ENCODE assay signal across 10 cellular contexts in genomic region chr14:55028476-55028875, GRCh38. TPM values are rescaled to one million over a fixed set of nuclear protein-coding genes. Genes with fewer than 3 reads are reported as not detected.
DNase-seq lines count a peak whose midpoint lies in the region; ATAC-seq, FAIRE-seq and TF ChIP-seq lines count a peak whose summit lies in the region.
"Had no signal": no experiment of that assay in that cellular context is flagged by ENCODE, and none has a peak within 500 bp of the region (broad histone marks: within the 10 kb centered on the region; RNA-seq: fewer than 3 reads in every experiment).

No MANE protein-coding gene starts in this region.

- no peak for FAIRE-seq in H54 (lab: Jason Lieb, UNC)

- peaks cover 25% of the 10 kb centered on the region for H3K4me1 Mint-ChIP-seq in activated T-helper 17 cell treated with anti-CD3 and anti-CD28 coated beads, Interleukin-2, amount 50 U/mL, for 72 hours

- H3K36me3 Mint-ChIP-seq in activated T-helper 17 cell treated with anti-CD3 and anti-CD28 coated beads, Interleukin-2, amount 50 U/mL, for 72 hours (ENCODE audit: low read depth): peaks cover 57% of the 10 kb centered on the region

- H3K9me3 Mint-ChIP-seq in activated T-helper 17 cell treated with anti-CD3 and anti-CD28 coated beads, Interleukin-2, amount 50 U/mL, for 72 hours: no peaks in the 10 kb centered on the region

- H3K9me3 ChIP-seq in right cardiac atrium (ENCODE audit: control insufficient read depth, low read length) (no peaks in the 10 kb centered on the region), iPS-18c (ENCODE audit: control insufficient read depth, insufficient read depth, low read length) (no peaks in the 10 kb centered on the region)

- H3K27ac ChIP-seq in right cardiac atrium (ENCODE audit: low read length): no peak overlapping the region

- DNase-seq in right cardiac atrium (no peak), Right ventricle myocardium superior (no peak), NOMO-1 (lab: John Stamatoyannopoulos, UW; ENCODE audit: unreplicated experiment in 2 of 2) (no peak), H54 (ENCODE audit: insufficient read length, low spot score) (no peak)
- DNase-seq: activated CD4-positive, alpha-beta T cell treated with anti-CD3 and anti-CD28 coated beads for 4 hours; NCI-H1694 had no signal

- H3K4me3 Mint-ChIP-seq in activated T-helper 17 cell treated with anti-CD3 and anti-CD28 coated beads, Interleukin-2, amount 50 U/mL, for 72 hours: peak overlapping the region; percentile 93

- TF ChIP-seq POLR2A in H54 (IDR thresholded peaks at IDR 0.05; ENCODE audit: low read depth, low read length): no peak

- no peaks in the 10 kb centered on the region for H3K27me3 ChIP-seq in right cardiac atrium (ENCODE audit: control insufficient read depth, insufficient read depth)

- 69% methylated on average over 4 of the region's 4 CpGs for WGBS in right cardiac atrium

- H3K27me3 Mint-ChIP-seq in activated T-helper 17 cell treated with anti-CD3 and anti-CD28 coated beads, Interleukin-2, amount 50 U/mL, for 72 hours: no peaks in the 10 kb centered on the region

- no peaks in the 10 kb centered on the region for H3K4me1 ChIP-seq in right cardiac atrium (ENCODE audit: control insufficient read depth, insufficient read depth, low read length)

- H3K4me3 ChIP-seq in right cardiac atrium (ENCODE audit: low read length) (peak overlapping the region; percentile 78), iPS-18c (ENCODE audit: insufficient read depth, low read depth, low read length) (peak overlapping the region; percentile 93; the same call in 1 of the 2 replicates)

- ATAC-seq in right cardiac atrium (no peak), Right ventricle myocardium superior (ENCODE audit: poor library complexity) (no peak), HG02852 (IDR thresholded peaks at IDR 0.05; ENCODE audit: unreplicated experiment) (no peak), GM21515 (IDR thresholded peaks at IDR 0.05; ENCODE audit: unreplicated experiment) (no peak)
- no peak for ATAC-seq in activated T-helper 17 cell treated with anti-CD3 and anti-CD28 coated beads, Interleukin-2, amount 50 U/mL, for 72 hours (replicated peaks)

- intact Hi-C loops in right cardiac atrium (cut with DNase I): no loop called here
- intact Hi-C loops in Right ventricle myocardium superior (cut with DNase I): no loop called here

- peak overlapping the region; percentile 89 for H3K27ac Mint-ChIP-seq in activated T-helper 17 cell treated with anti-CD3 and anti-CD28 coated beads, Interleukin-2, amount 50 U/mL, for 72 hours

RNA-seq across cellular contexts. Expression of gene SOCS4, which starts 1.4 kb away (rescaled TPM):
- total RNA-seq in right cardiac atrium (10 to 100 TPM; 19.7 to 29.7 (median 23.9) TPM), Right ventricle myocardium superior (15.2 TPM)
- polyA plus RNA-seq in right cardiac atrium: 5.7 TPM
- 10 to 100 TPM; 17.5 to 36.5 TPM for total RNA-seq in activated T-helper 17 cell treated with anti-CD3 and anti-CD28 coated beads, Interleukin-2, amount 50 U/mL, for 72 hours

RNA-seq across cellular contexts. Expression of gene WDHD1, which starts 1.6 kb away (rescaled TPM):
- 1 to 10 TPM; 1.5 to 3.4 (median 2.0) TPM for total RNA-seq in right cardiac atrium
- 0.68 TPM for polyA plus RNA-seq in right cardiac atrium
- 1.5 TPM for total RNA-seq in Right ventricle myocardium superior
- 10 to 100 TPM; 39.9 to 60.0 TPM for total RNA-seq in activated T-helper 17 cell treated with anti-CD3 and anti-CD28 coated beads, Interleukin-2, amount 50 U/mL, for 72 hours

RNA-seq across cellular contexts. Expression of gene MAPK1IP1L, which starts 23.0 kb away (rescaled TPM):
- total RNA-seq in right cardiac atrium (10 to 100 TPM; 55.7 to 96.4 (median 68.3) TPM), Right ventricle myocardium superior (49.5 TPM)
- polyA plus RNA-seq in right cardiac atrium: 31.4 TPM
- total RNA-seq in activated T-helper 17 cell treated with anti-CD3 and anti-CD28 coated beads, Interleukin-2, amount 50 U/mL, for 72 hours: 100 to 1,000 TPM; 106 to 114 TPM

Comparison
In these comparisons a context has a peak if more than half of its experiments do, and no peak if none do; other contexts are left out.
1. RNA of gene WDHD1, which starts 1.6 kb away (total RNA-seq): 39.9 to 60.0 TPM in activated T-helper 17 cell treated with anti-CD3 and anti-CD28 coated beads, Interleukin-2, amount 50 U/mL, for 72 hours; 1.5 to 3.4 TPM in right cardiac atrium and 1.5 TPM in Right ventricle myocardium superior (single experiment); every median in the first group is over 4 times any median in the second.